In genomic region chr14:81231540-81231939, GRCh38 we compare ENCODE assay signal across 27 cellular contexts. TPM values are rescaled to one million over a fixed set of nuclear protein-coding genes. Genes with fewer than 3 reads are reported as not detected.
DNase-seq lines count a peak whose midpoint lies in the region; ATAC-seq, FAIRE-seq and TF ChIP-seq lines count a peak whose summit lies in the region.
"Had no signal": no experiment of that assay in that cellular context is flagged by ENCODE, and none has a peak within 500 bp of the region (broad histone marks: within the 10 kb centered on the region; RNA-seq: fewer than 3 reads in every experiment).

No MANE protein-coding gene starts in this region.

- peak overlapping the region; percentile 23; the same call in 1 of the 2 replicates for H3K4me2 ChIP-seq in HepG2 (ENCODE audit: low read depth, low read length)
- H3K4me2 ChIP-seq in hepatocyte = no peak overlapping the region
- H3K4me2 ChIP-seq: BLaER1 had no signal

- no peaks in the 10 kb centered on the region for H3K9me3 Mint-ChIP-seq in effector memory CD8-positive, alpha-beta T cell

- TF ChIP-seq CTCF in HepG2 (CRISPR knock-in tag; IDR thresholded peaks at IDR 0.05) = no peak
- TF ChIP-seq CTCF in right lobe of liver (IDR thresholded peaks at IDR 0.05) = no peak
- TF ChIP-seq CTCF in hepatocyte (IDR thresholded peaks at IDR 0.05; ENCODE audit: poor library complexity) = no peak

- TF ChIP-seq RAD21 in HepG2 (CRISPR knock-in tag; IDR thresholded peaks at IDR 0.05) = no peak

- peaks cover 0 to 1% of the 10 kb centered on the region in 2 donors for H3K4me1 Mint-ChIP-seq in effector memory CD8-positive, alpha-beta T cell (ENCODE audit: low read depth in 2 of 2)

- H3K36me3 ChIP-seq in HepG2 (replicated peaks in 1 of 2; ENCODE audit: control insufficient read depth in 1 of 2, insufficient read depth in 2 of 2, low read length in 2 of 2) (no peaks in the 10 kb centered on the region), right lobe of liver (no peaks in the 10 kb centered on the region), hepatocyte (replicated peaks; ENCODE audit: insufficient read depth, low read depth) (no peaks in the 10 kb centered on the region)
- H3K36me3 ChIP-seq: BLaER1, SJSA1 had no signal

- H4K20me1 ChIP-seq in HepG2 (ENCODE audit: insufficient read depth, low read length) (no peaks in the 10 kb centered on the region), hepatocyte (ENCODE audit: insufficient read depth, poor library complexity, severe bottlenecking) (no peaks in the 10 kb centered on the region)
- H4K20me1 ChIP-seq: BLaER1 had no signal

- peaks cover 26% of the 10 kb centered on the region for H3K4me1 ChIP-seq in HepG2 (ENCODE audit: insufficient read depth, low read length)
- H3K4me1 ChIP-seq in right lobe of liver = no peaks in the 10 kb centered on the region
- peaks cover 6% of the 10 kb centered on the region for H3K4me1 ChIP-seq in hepatocyte (ENCODE audit: insufficient read depth)
- H3K4me1 ChIP-seq: BLaER1, SJSA1 had no signal

- no peak for FAIRE-seq in HepG2 (lab: Jason Lieb, UNC)
- FAIRE-seq: A204.1, GM12892, HTR-8/SVneo had no signal

- no peaks in the 10 kb centered on the region for H3K9me2 ChIP-seq in hepatocyte (replicated peaks; ENCODE audit: insufficient read depth)

- no peak overlapping the region for H3K27ac Mint-ChIP-seq in effector memory CD8-positive, alpha-beta T cell
- H3K27ac Mint-ChIP-seq: H9 had no signal

- H3K9me3 ChIP-seq in HepG2 (ENCODE audit: low read length) = no peaks in the 10 kb centered on the region
- no peaks in the 10 kb centered on the region for H3K9me3 ChIP-seq in right lobe of liver
- no peaks in the 10 kb centered on the region for H3K9me3 ChIP-seq in hepatocyte (ENCODE audit: low read depth)
- H3K9me3 ChIP-seq: SJSA1 had no signal

- H3K79me2 ChIP-seq in HepG2 (ENCODE audit: insufficient read depth, low read length) (no peaks in the 10 kb centered on the region), hepatocyte (no peaks in the 10 kb centered on the region)

- H2AFZ ChIP-seq in HepG2 (ENCODE audit: low read length) = no peak overlapping the region
- no peak overlapping the region for H2AFZ ChIP-seq in hepatocyte

- CTCF ChIA-PET in HepG2 (lab: Yijun Ruan, JAX; ENCODE audit: low intra/inter-chr PET ratio, low total read pairs) = no interaction called here

- BruUV-seq in HepG2 (replicated peaks; lab: Mats Ljungman, UMichigan) = no TSS peak

- no peaks in the 10 kb centered on the region for H3K27me3 Mint-ChIP-seq in effector memory CD8-positive, alpha-beta T cell

- intact Hi-C loops in HepG2 (cut with micrococcal nuclease; ENCODE audit: unreplicated experiment) = loop anchor here (1.0 kb wide), 1 partner anchor 22 kb away; no protein-coding TSS in a partner anchor
- intact Hi-C loops in right lobe of liver (cut with DNase I) = no loop called here
- intact Hi-C loops in left colon (cut with DNase I, micrococcal nuclease) = no loop called here

- POLR2A ChIA-PET in HepG2 (lab: Yijun Ruan, JAX) = interaction anchor here (1.2 to 1.7 kb wide), 2 partner anchors 10 to 12 kb away, joined by 4 to 6 read pairs; partner anchors contain the start of gene GTF2A1

- H3K4me3 Mint-ChIP-seq in effector memory CD8-positive, alpha-beta T cell = no peak overlapping the region
- H3K4me3 Mint-ChIP-seq: CD4-positive, CD25-positive, alpha-beta regulatory T cell; H9 had no signal

- ATAC-seq in HepG2 (peak; percentile 94), right lobe of liver (no peak), left colon (peak; percentile 34)
- ATAC-seq in effector memory CD8-positive, alpha-beta T cell (replicated peaks) = no peak

- H3K27me3 ChIP-seq in HepG2 (ENCODE audit: control insufficient read depth in 1 of 2, insufficient read depth in 2 of 2, low read length in 2 of 2) (no peaks in the 10 kb centered on the region), right lobe of liver (no peaks in the 10 kb centered on the region), hepatocyte (no peaks in the 10 kb centered on the region)
- H3K27me3 ChIP-seq: BLaER1, SJSA1 had no signal

- no peak overlapping the region for H3K9ac ChIP-seq in HepG2 (ENCODE audit: insufficient read depth, low read depth, low read length)
- H3K9ac ChIP-seq: BLaER1 had no signal

- H3K27ac ChIP-seq in HepG2 (ENCODE audit: extremely low read length, insufficient read depth, low read length) = no peak overlapping the region
- no peak overlapping the region for H3K27ac ChIP-seq in right lobe of liver
- H3K27ac ChIP-seq in hepatocyte = no peak overlapping the region
- H3K27ac ChIP-seq: BLaER1, SJSA1 had no signal

- TF ChIP-seq POLR2A in HepG2 (IDR thresholded peaks at IDR 0.05; ENCODE audit: insufficient read depth in 1 of 2, low read depth in 2 of 2, low read length in 2 of 2) = no peak
- no peak for TF ChIP-seq POLR2A in right lobe of liver (IDR thresholded peaks at IDR 0.05)

- H3K36me3 Mint-ChIP-seq in effector memory CD8-positive, alpha-beta T cell (ENCODE audit: insufficient read depth) = no peaks in the 10 kb centered on the region
- H3K36me3 Mint-ChIP-seq: CD4-positive, CD25-positive, alpha-beta regulatory T cell had no signal

- in situ Hi-C loops in HepG2 (cut with HindIII; ENCODE audit: extremely low pct_ligation_motif_present, low pct_unique_long_range_greater_than_20kb) (no loop called here), G401 (cut with HindIII; ENCODE audit: low sequenced_read_pairs) (no loop called here)

- H3K4me3 ChIP-seq in HepG2 (replicated peaks in 1 of 3; ENCODE audit: insufficient read depth in 1 of 3, low read depth in 2 of 3, low read length in 3 of 3) (no peak overlapping the region), right lobe of liver (no peak overlapping the region), hepatocyte (no peak overlapping the region)
- H3K4me3 ChIP-seq: BLaER1, SJSA1 had no signal

- TF ChIP-seq EP300 in HepG2 (IDR thresholded peaks at IDR 0.05; ENCODE audit: low read depth in 2 of 2, low read length in 2 of 2) = no peak
- TF ChIP-seq EP300 in HepG2 (CRISPR knock-in tag; IDR thresholded peaks at IDR 0.05; ENCODE audit: borderline replicate concordance) = no peak

- 10% methylated on average over 1 of the region's 1 CpG for WGBS in HepG2 (ENCODE audit: low lambda C conversion rate)
- 75% methylated on average over 1 of the region's 1 CpG for WGBS in right lobe of liver (ENCODE audit: insufficient coverage, low coverage, low lambda C conversion rate, missing lambda C conversion rate)
- 42% methylated on average over 1 of the region's 1 CpG for WGBS in hepatocyte (ENCODE audit: low lambda C conversion rate, missing lambda C conversion rate)

- DNase-seq in HepG2 (ENCODE audit: low spot score) (peak; percentile 27), right lobe of liver (no peak), NCI-H146 treated with DMSO at 0.1 percent for 48 hours (lab: John Stamatoyannopoulos, UW; ENCODE audit: unreplicated experiment) (peak; percentile 75), left colon (no peak), hepatocyte (ENCODE audit: low spot score) (no peak), GOT3 (lab: John Stamatoyannopoulos, UW) (no peak), G401 (ENCODE audit: low spot score) (no peak)
- DNase-seq in effector memory CD8-positive, alpha-beta T cell = no peak
- DNase-seq: CD4-positive, CD25-positive, alpha-beta regulatory T cell; COR-L47; DMS79; EL; H9; IMR-90; KG1; MM.1S; NCI-H187 treated with DMSO at 0.1 percent for 48 hours; NCI-H2171 treated with DMSO at 0.1 percent for 48 hours; NCI-H345; NCI-H524 treated with DMSO at 0.1 percent for 48 hours; Right ventricle myocardium superior; RPMI8226 had no signal

TF ChIP-seq in HepG2, 621 proteins besides CTCF, POLR2A, EP300 and RAD21 (continues in another document):
- peak; percentile 33; the same call in 1 of the 2 replicates for TF ChIP-seq SAP130 (CRISPR knock-in tag; IDR thresholded peaks at IDR 0.05; ENCODE audit: low read depth)
- no peak for TF ChIP-seq CHD4 (IDR thresholded peaks at IDR 0.05; ENCODE audit: borderline replicate concordance, low read length)

RNA-seq across cellular contexts. Expression of gene GTF2A1, which starts 10.8 kb away (rescaled TPM):
- total RNA-seq in HepG2 (2016; rRNA removed; fragmentation: Illumina TruSeq; extraction: Trizol) (17.5 and 30.1 TPM in 2 replicates), right lobe of liver (10 to 100 TPM; 11.0 to 16.8 (median 12.9) TPM), left colon (10 to 100 TPM; 23.9 to 29.5 TPM), hepatocyte (23.3 and 25.1 TPM in 2 replicates)
- total RNA-seq in HepG2 (2016; cell fraction: cytosol; rRNA removed; fragmentation: Illumina TruSeq; extraction: Trizol; ENCODE audit: low read depth) = 2.8 and 4.5 TPM in 2 replicates
- total RNA-seq in HepG2 (2016; cell fraction: insoluble cytoplasmic fraction; rRNA removed; fragmentation: Illumina TruSeq; extraction: Trizol) = 17.5 and 28.0 TPM in 2 replicates
- total RNA-seq in HepG2 (2016; cell fraction: membrane; rRNA removed; fragmentation: Illumina TruSeq; extraction: Trizol) = 4.8 and 6.0 TPM in 2 replicates
- total RNA-seq in HepG2 (2016; cell fraction: nucleus; rRNA removed; fragmentation: Illumina TruSeq; extraction: Trizol) = 11.5 and 16.8 TPM in 2 replicates
- polyA plus RNA-seq in HepG2 (2011; rRNA removed) (14.9 and 18.5 TPM in 2 replicates), hepatocyte (2.3 and 3.8 TPM in 2 replicates)
- polyA plus RNA-seq in HepG2 (2011; cell fraction: cytosol; rRNA removed) = 8.4 and 8.7 TPM in 2 replicates
- 6.8 and 7.7 TPM in 2 replicates for polyA plus RNA-seq in HepG2 (2011; cell fraction: nucleus; rRNA removed)
- 6.4 and 11.0 TPM in 2 replicates for polyA plus RNA-seq in HepG2 (2012)
- 0.42 and 0.45 TPM in 2 replicates for polyA plus RNA-seq in HepG2 (2016; cell fraction: cytosol; fragmentation: Illumina TruSeq; extraction: Trizol; ENCODE audit: low read depth)
- polyA plus RNA-seq in HepG2 (2016; cell fraction: insoluble cytoplasmic fraction; fragmentation: Illumina TruSeq; extraction: Trizol; ENCODE audit: low read depth) = 18.4 and 18.8 TPM in 2 replicates
- 2.0 TPM in 2 replicates for polyA plus RNA-seq in HepG2 (2016; cell fraction: membrane; fragmentation: Illumina TruSeq; extraction: Trizol; ENCODE audit: low read depth)
- polyA plus RNA-seq in HepG2 (2016; cell fraction: nucleus; fragmentation: Illumina TruSeq; extraction: Trizol; ENCODE audit: insufficient read depth, low read depth) = 11.5 and 12.3 TPM in 2 replicates
- polyA minus RNA-seq in HepG2 (2011; rRNA and poly(A)+ RNA removed; ENCODE audit: low replicate concordance) = 38.1 and 59.7 TPM in 2 replicates
- polyA minus RNA-seq in HepG2 (2011; cell fraction: cytosol; rRNA and poly(A)+ RNA removed) = 19.6 and 19.7 TPM in 2 replicates
- polyA minus RNA-seq in HepG2 (2011; cell fraction: nucleus; rRNA and poly(A)+ RNA removed) = 12.9 and 16.3 TPM in 2 replicates
- 20.8 and 31.3 TPM in 2 replicates for total RNA-seq in G401 (2014; rRNA removed; shearing (Covaris generic))

Comparison
In these comparisons a context has a peak if more than half of its experiments do, and no peak if none do; other contexts are left out.
1. ATAC-seq: peak in HepG2 (single experiment) and left colon (single experiment); none in right lobe of liver (0 of 4) and effector memory CD8-positive, alpha-beta T cell (single experiment).
2. DNase-seq: peak in HepG2 (single experiment) and NCI-H146 treated with DMSO at 0.1 percent for 48 hours (single experiment); none in right lobe of liver (0 of 3), left colon (0 of 2), hepatocyte (single experiment), GOT3 (single experiment), effector memory CD8-positive, alpha-beta T cell (0 of 3) and G401 (single experiment).